In the genomic region with DNA sequence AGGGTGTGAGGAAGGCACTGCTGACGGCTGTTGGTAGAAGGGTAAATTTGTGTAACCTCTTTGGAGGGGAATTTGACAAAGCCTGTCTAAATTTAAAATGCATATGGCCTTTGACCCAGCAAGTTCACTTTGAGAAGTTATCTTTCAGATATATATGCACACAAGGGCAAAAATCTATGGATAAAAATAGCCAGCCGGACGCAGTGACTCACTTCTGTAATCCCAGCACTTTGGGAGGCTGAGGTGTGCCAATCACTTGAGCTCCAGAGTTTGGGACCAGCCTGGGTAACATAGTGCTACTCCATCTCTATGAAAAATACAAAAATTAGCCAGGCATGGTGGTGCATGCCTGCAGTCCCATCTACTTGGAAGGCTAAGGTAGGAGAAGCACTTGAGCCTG, we compare ENCODE assay signal across 1 cellular context.
A peak's percentile ranks its signal among the peaks of the same experiment; 100 is the strongest.
TF ChIP-seq lines count a peak whose summit lies in the region.

No MANE protein-coding gene starts in this region.

TF ChIP-seq in HepG2, 621 proteins besides CTCF, POLR2A, EP300 and RAD21:
- no peak for TF ChIP-seq ZNF558 (CRISPR knock-in tag; IDR thresholded peaks at IDR 0.05; ENCODE audit: borderline replicate concordance)
- TF ChIP-seq RNF2 (conservative IDR thresholded peaks at IDR 0.05; ENCODE audit: low read depth) = no peak
- no peak for TF ChIP-seq NPAS2 (CRISPR knock-in tag; IDR thresholded peaks at IDR 0.05; ENCODE audit: borderline replicate concordance)
- 0 out of 2 replicates have a peak, but pooled peaks have one; percentile 1 for TF ChIP-seq CHD4 (IDR thresholded peaks at IDR 0.05; ENCODE audit: borderline replicate concordance, low read length)
- TF ChIP-seq MED1 (CRISPR knock-in tag; IDR thresholded peaks at IDR 0.05) = peak; percentile 46; the same call in 1 of the 2 replicates
- TF ChIP-seq PPARG (CRISPR knock-in tag; conservative IDR thresholded peaks at IDR 0.05) = peak; percentile 49; the same call in 1 of the 2 replicates
- TF ChIP-seq FOSL2 (CRISPR knock-in tag; IDR thresholded peaks at IDR 0.05) = peak; percentile 85
- TF ChIP-seq ZSCAN31 (CRISPR knock-in tag; IDR thresholded peaks at IDR 0.05; ENCODE audit: low read depth) = 0 out of 2 replicates have a peak, but pooled peaks have one; percentile 27
- TF ChIP-seq EED (CRISPR knock-in tag; IDR thresholded peaks at IDR 0.05) = no peak
- TF ChIP-seq, protein P1, sequence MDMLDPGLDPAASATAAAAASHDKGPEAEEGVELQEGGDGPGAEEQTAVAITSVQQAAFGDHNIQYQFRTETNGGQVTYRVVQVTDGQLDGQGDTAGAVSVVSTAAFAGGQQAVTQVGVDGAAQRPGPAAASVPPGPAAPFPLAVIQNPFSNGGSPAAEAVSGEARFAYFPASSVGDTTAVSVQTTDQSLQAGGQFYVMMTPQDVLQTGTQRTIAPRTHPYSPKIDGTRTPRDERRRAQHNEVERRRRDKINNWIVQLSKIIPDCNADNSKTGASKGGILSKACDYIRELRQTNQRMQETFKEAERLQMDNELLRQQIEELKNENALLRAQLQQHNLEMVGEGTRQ (IDR thresholded peaks at IDR 0.05; ENCODE audit: low read depth, low read length) = no peak
- TF ChIP-seq, protein P1 (CRISPR knock-in tag; IDR thresholded peaks at IDR 0.05; ENCODE audit: borderline replicate concordance) = 0 out of 2 replicates have a peak, but pooled peaks have one; percentile 15
- TF ChIP-seq ZNF839 (CRISPR knock-in tag; IDR thresholded peaks at IDR 0.05; ENCODE audit: borderline replicate concordance) = no peak
- no peak for TF ChIP-seq ZNF879 (CRISPR knock-in tag; IDR thresholded peaks at IDR 0.05)
- no peak for TF ChIP-seq ZNF713 (CRISPR knock-in tag; IDR thresholded peaks at IDR 0.05)
- peak; percentile 97 for TF ChIP-seq MEF2D (CRISPR knock-in tag; IDR thresholded peaks at IDR 0.05)
- TF ChIP-seq MEIS2 (CRISPR knock-in tag; IDR thresholded peaks at IDR 0.05) = no peak
- 0 out of 2 replicates have a peak, but pooled peaks have one; percentile 23 for TF ChIP-seq RXRB (CRISPR knock-in tag; IDR thresholded peaks at IDR 0.05; ENCODE audit: borderline replicate concordance)
- no peak for TF ChIP-seq ZNF703 (CRISPR knock-in tag; IDR thresholded peaks at IDR 0.05; ENCODE audit: borderline replicate concordance)
- TF ChIP-seq ETV5 (CRISPR knock-in tag; IDR thresholded peaks at IDR 0.05; ENCODE audit: borderline replicate concordance) = peak; percentile 28; the same call in 1 of the 2 replicates
- TF ChIP-seq NR2F6 (IDR thresholded peaks at IDR 0.05) = peak; percentile 40
- TF ChIP-seq NR2F6 (CRISPR knock-in tag; IDR thresholded peaks at IDR 0.05) = 0 out of 2 replicates have a peak, but pooled peaks have one; percentile 8
- TF ChIP-seq SALL1 (CRISPR knock-in tag; IDR thresholded peaks at IDR 0.05) = peak; percentile 30; the same call in 1 of the 2 replicates
- TF ChIP-seq TFDP1 (CRISPR knock-in tag; IDR thresholded peaks at IDR 0.05; ENCODE audit: borderline replicate concordance) = no peak
- TF ChIP-seq, protein P2, sequence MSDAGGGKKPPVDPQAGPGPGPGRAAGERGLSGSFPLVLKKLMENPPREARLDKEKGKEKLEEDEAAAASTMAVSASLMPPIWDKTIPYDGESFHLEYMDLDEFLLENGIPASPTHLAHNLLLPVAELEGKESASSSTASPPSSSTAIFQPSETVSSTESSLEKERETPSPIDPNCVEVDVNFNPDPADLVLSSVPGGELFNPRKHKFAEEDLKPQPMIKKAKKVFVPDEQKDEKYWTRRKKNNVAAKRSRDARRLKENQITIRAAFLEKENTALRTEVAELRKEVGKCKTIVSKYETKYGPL (CRISPR knock-in tag; IDR thresholded peaks at IDR 0.05) = no peak
